Comparison of ENCODE assay signal across 16 cellular contexts in genomic region chr22:19086417-19086816, GRCh38. TPM values are rescaled to one million over a fixed set of nuclear protein-coding genes. Genes with fewer than 3 reads are reported as not detected.
DNase-seq lines count a peak whose midpoint lies in the region; FAIRE-seq and TF ChIP-seq lines count a peak whose summit lies in the region.
"Had no signal": no experiment of that assay in that cellular context is flagged by ENCODE, and none has a peak within 500 bp of the region (broad histone marks: within the 10 kb centered on the region; RNA-seq: fewer than 3 reads in every experiment).

No MANE protein-coding gene starts in this region.

- H3K4me2 ChIP-seq in endothelial cell of umbilical vein (ENCODE audit: insufficient read depth, low read length): peak overlapping the region; percentile 65

- FAIRE-seq in endothelial cell of umbilical vein (lab: Jason Lieb, UNC) (no peak), small intestine (lab: Jason Lieb, UNC) (no peak)
- FAIRE-seq: keratinocyte had no signal

- H3K4me3 ChIP-seq in endothelial cell of umbilical vein (replicated peaks in 1 of 3; ENCODE audit: insufficient read depth in 1 of 3, low read depth in 1 of 3, low read length in 3 of 3) (no peak overlapping the region), neutrophil (ENCODE audit: low read depth in 1 of 2, low read length in 1 of 2) (peak overlapping the region; percentile 54 to 58), thyroid gland (replicated peaks in 1 of 3) (no peak overlapping the region), small intestine (ENCODE audit: low read depth in 1 of 2, low read length in 2 of 2) (no peak overlapping the region)
- H3K4me3 ChIP-seq: gastroesophageal sphincter had no signal

- TF ChIP-seq CTCF in endothelial cell of umbilical vein (IDR thresholded peaks at IDR 0.05; ENCODE audit: extremely low read depth in 1 of 2, insufficient read depth in 1 of 2, low read depth in 1 of 2, low read length in 2 of 2): no peak
- TF ChIP-seq CTCF in neutrophil (IDR thresholded peaks at IDR 0.05): no peak
- TF ChIP-seq CTCF in thyroid gland (IDR thresholded peaks at IDR 0.05): no peak

- no peaks in the 10 kb centered on the region for H3K79me2 ChIP-seq in endothelial cell of umbilical vein (ENCODE audit: control insufficient read depth, insufficient read depth, low read length)

- dilution Hi-C loops in endothelial cell of umbilical vein (cut with MboI; ENCODE audit: extremely low pct_ligation_motif_present, low sequenced_read_pairs): no loop called here

- CTCF ChIA-PET in endothelial cell of umbilical vein (lab: Charles Lee): interaction anchor here (1.6 kb wide), 1 partner anchor 32 kb away, joined by 3 read pairs; no protein-coding TSS in a partner anchor

- BruUV-seq in endothelial cell of umbilical vein (replicated peaks; lab: Mats Ljungman, UMichigan): no TSS peak

- no peak overlapping the region for H3K9ac ChIP-seq in endothelial cell of umbilical vein (replicated peaks; ENCODE audit: extremely low read depth, insufficient read depth, low read length)

- no peak for TF ChIP-seq POLR2A in endothelial cell of umbilical vein (IDR thresholded peaks at IDR 0.05; ENCODE audit: low read depth, low read length)
- no peak for TF ChIP-seq POLR2A in thyroid gland (IDR thresholded peaks at IDR 0.05)

- H4K20me1 ChIP-seq in endothelial cell of umbilical vein (replicated peaks; ENCODE audit: control insufficient read depth, extremely low read depth, insufficient read depth, low read length): no peaks in the 10 kb centered on the region

- 96 to 97% methylated on average over 6 of the region's 6 CpGs for WGBS in thyroid gland, 2 donors
- 94 to 99% (median 96%) methylated on average over 6 of the region's 6 CpGs for WGBS in small intestine, 3 donors

- peaks cover 0 to 5% of the 10 kb centered on the region in 2 experiments for H3K36me3 ChIP-seq in endothelial cell of umbilical vein (ENCODE audit: control insufficient read depth in 2 of 2, extremely low read depth in 1 of 2, insufficient read depth in 2 of 2, low read length in 2 of 2)
- peaks cover 16% of the 10 kb centered on the region for H3K36me3 ChIP-seq in neutrophil
- no peaks in the 10 kb centered on the region for H3K36me3 ChIP-seq in thyroid gland
- H3K36me3 ChIP-seq in small intestine (ENCODE audit: control insufficient read depth in 2 of 2, insufficient read depth in 2 of 2, low read length in 2 of 2): peaks cover under 1 to 15% of the 10 kb centered on the region in 2 donors

- intact Hi-C loops in endothelial cell of umbilical vein (cut with micrococcal nuclease): no loop called here
- intact Hi-C loops in thyroid gland (cut with DNase I): no loop called here

- H3K27me3 ChIP-seq in endothelial cell of umbilical vein (ENCODE audit: control insufficient read depth in 2 of 2, insufficient read depth in 2 of 2, low read length in 2 of 2) (no peaks in the 10 kb centered on the region), neutrophil (no peaks in the 10 kb centered on the region), thyroid gland (no peaks in the 10 kb centered on the region), small intestine (ENCODE audit: control insufficient read depth in 2 of 2, insufficient read depth in 2 of 2, low read length in 2 of 2) (no peaks in the 10 kb centered on the region)
- H3K27me3 ChIP-seq: gastroesophageal sphincter had no signal

- POLR2A ChIA-PET in endothelial cell of umbilical vein (lab: Charles Lee): interaction anchor here (1.4 kb wide), 1 partner anchor 9 kb away, joined by 5 read pairs; no protein-coding TSS in a partner anchor

- no peak overlapping the region for H2AFZ ChIP-seq in endothelial cell of umbilical vein (ENCODE audit: low read depth, low read length)

- H3K4me1 ChIP-seq in endothelial cell of umbilical vein (ENCODE audit: control insufficient read depth, extremely low read depth, insufficient read depth, low read length) (peaks cover 18% of the 10 kb centered on the region), neutrophil (ENCODE audit: control insufficient read depth in 1 of 2, insufficient read depth in 1 of 2, low read depth in 1 of 2, low read length in 1 of 2) (peaks cover 66 to 75% of the 10 kb centered on the region in 2 experiments), thyroid gland (peaks cover 0 to 20% of the 10 kb centered on the region in 2 donors), small intestine (ENCODE audit: control insufficient read depth in 2 of 2, insufficient read depth in 1 of 2, low read depth in 1 of 2, low read length in 1 of 2) (no peaks in the 10 kb centered on the region)

- no peaks in the 10 kb centered on the region for H3K9me3 ChIP-seq in endothelial cell of umbilical vein (replicated peaks; ENCODE audit: control insufficient read depth, insufficient read depth, low read length)
- no peaks in the 10 kb centered on the region for H3K9me3 ChIP-seq in neutrophil
- no peaks in the 10 kb centered on the region for H3K9me3 ChIP-seq in thyroid gland
- H3K9me3 ChIP-seq in small intestine (ENCODE audit: control insufficient read depth, low read depth): no peaks in the 10 kb centered on the region
- H3K9me3 ChIP-seq: gastroesophageal sphincter had no signal

- H3K27ac ChIP-seq in endothelial cell of umbilical vein (ENCODE audit: insufficient read depth, low read depth, low read length): peak overlapping the region; percentile 76
- H3K27ac ChIP-seq in neutrophil: peak overlapping the region; percentile 96
- no peak overlapping the region for H3K27ac ChIP-seq in thyroid gland
- H3K27ac ChIP-seq in small intestine (ENCODE audit: low read depth in 1 of 2, low read length in 1 of 2): no peak overlapping the region
- H3K27ac ChIP-seq: gastroesophageal sphincter had no signal

- peak; percentile 28 for DNase-seq in CD1c-positive myeloid dendritic cell (ENCODE audit: extremely low spot score)
- peak; percentile 16 for DNase-seq in NAMALWA (ENCODE audit: low spot score)
- no peak for DNase-seq in endothelial cell of umbilical vein (ENCODE audit: low read depth, low spot score)
- no peak for DNase-seq in HPDE6-E6E7 (ENCODE audit: extremely low spot score)
- no peak for DNase-seq in thyroid gland
- DNase-seq in small intestine: no peak
- no peak for DNase-seq in DMS114 treated with DMSO at 0.1 percent for 48 hours (lab: John Stamatoyannopoulos, UW; ENCODE audit: unreplicated experiment)
- DNase-seq: activated CD4-positive, alpha-beta T cell treated with anti-CD3 and anti-CD28 coated beads for 4 hours; effector CD4-positive, alpha-beta T cell; GOT3; stimulated activated CD4-positive, alpha-beta T cell treated with anti-CD3 and anti-CD28 coated beads, Interleukin-2, amount 100 ng/mL, for 24 hours; T-cell had no signal

- H3K9me1 ChIP-seq in endothelial cell of umbilical vein (replicated peaks; ENCODE audit: control insufficient read depth, extremely low read depth, insufficient read depth, low read length): no peaks in the 10 kb centered on the region

TF ChIP-seq in endothelial cell of umbilical vein, 7 proteins besides CTCF, POLR2A, EP300 and RAD21 (continues in another document):
- no peak for TF ChIP-seq MYC (IDR thresholded peaks at IDR 0.05; ENCODE audit: low read depth, low read length)
- TF ChIP-seq JUN (IDR thresholded peaks at IDR 0.05; ENCODE audit: borderline replicate concordance, insufficient read depth, insufficient read length, low read depth): no peak
- no peak for TF ChIP-seq EZH2 (IDR thresholded peaks at IDR 0.05; ENCODE audit: borderline replicate concordance, low read depth, low read length, severe bottlenecking)
- no peak for TF ChIP-seq FOS (IDR thresholded peaks at IDR 0.05; ENCODE audit: borderline replicate concordance, insufficient read depth, low read length)
- no peak for TF ChIP-seq GATA2 (IDR thresholded peaks at IDR 0.05; ENCODE audit: insufficient read depth, insufficient read length, low read depth, low read length)
- TF ChIP-seq POLR2AphosphoS5 (IDR thresholded peaks at IDR 0.05; ENCODE audit: insufficient read depth, low read depth, low read length): no peak

RNA-seq across cellular contexts. Expression of gene DGCR2, which starts 35.8 kb away (rescaled TPM):
- total RNA-seq in endothelial cell of umbilical vein (44.8 and 49.6 TPM in 2 replicates), thyroid gland (100 to 1,000 TPM in 1 of 4 donors, 10 to 100 TPM in 3; 49.3 to 106 (median 86.9) TPM)
- polyA plus RNA-seq in endothelial cell of umbilical vein (51.2 and 61.7 TPM in 2 replicates), small intestine (10 to 100 TPM; 14.8 to 52.9 (median 15.1) TPM)
- polyA plus RNA-seq in endothelial cell of umbilical vein (2011; cell fraction: cytosol; rRNA removed): 47.7 and 50.7 TPM in 2 replicates
- polyA plus RNA-seq in endothelial cell of umbilical vein (2011; cell fraction: nucleus; rRNA removed): 41.7 and 53.7 TPM in 2 replicates
- 27.3 and 36.4 TPM in 2 replicates for polyA plus RNA-seq in endothelial cell of umbilical vein (2012)
- 46.5 and 74.1 TPM in 2 replicates for polyA minus RNA-seq in endothelial cell of umbilical vein
- 13.5 TPM for polyA minus RNA-seq in endothelial cell of umbilical vein (2011; cell fraction: cytosol; rRNA and poly(A)+ RNA removed)
- polyA minus RNA-seq in endothelial cell of umbilical vein (2011; cell fraction: nucleus; rRNA and poly(A)+ RNA removed): 29.0 and 29.3 TPM in 2 replicates

RNA-seq across cellular contexts. Expression of gene TSSK2, which starts 44.7 kb away (rescaled TPM):
- total RNA-seq in endothelial cell of umbilical vein (not detected in 2 replicates), thyroid gland (under 1 TPM in 3 of 4 donors, not detected in 1; 0.59 to 0.94 (median 0.78) TPM)
- polyA plus RNA-seq in endothelial cell of umbilical vein (not detected in 2 replicates), small intestine (under 1 TPM in 1 of 3 donors, not detected in 2; 0.04 TPM)
- polyA plus RNA-seq in endothelial cell of umbilical vein (2011; cell fraction: cytosol; rRNA removed): not detected in 2 replicates
- polyA plus RNA-seq in endothelial cell of umbilical vein (2011; cell fraction: nucleus; rRNA removed): not detected in 2 replicates
- polyA plus RNA-seq in endothelial cell of umbilical vein (2012): not detected in 2 replicates
- not detected in 2 replicates for polyA minus RNA-seq in endothelial cell of umbilical vein
- not detected for polyA minus RNA-seq in endothelial cell of umbilical vein (2011; cell fraction: cytosol; rRNA and poly(A)+ RNA removed)
- polyA minus RNA-seq in endothelial cell of umbilical vein (2011; cell fraction: nucleus; rRNA and poly(A)+ RNA removed): not detected in 2 replicates
- total RNA-seq: activated T-helper 17 cell treated with anti-CD3 and anti-CD28 coated beads, Interleukin-2, amount 50 U/mL, for 72 hours had no signal
- polyA plus RNA-seq: keratinocyte had no signal

RNA-seq across cellular contexts. Expression of gene ESS2, which starts 58.0 kb away (rescaled TPM):
- total RNA-seq in endothelial cell of umbilical vein: 18.4 and 21.9 TPM in 2 replicates
- polyA plus RNA-seq in endothelial cell of umbilical vein: 20.1 and 22.8 TPM in 2 replicates
- 16.5 and 20.9 TPM in 2 replicates for polyA plus RNA-seq in endothelial cell of umbilical vein (2011; cell fraction: cytosol; rRNA removed)
- 18.2 and 19.2 TPM in 2 replicates for polyA plus RNA-seq in endothelial cell of umbilical vein (2011; cell fraction: nucleus; rRNA removed)
- 14.6 and 15.4 TPM in 2 replicates for polyA plus RNA-seq in endothelial cell of umbilical vein (2012)
- polyA minus RNA-seq in endothelial cell of umbilical vein: 6.6 and 7.9 TPM in 2 replicates
- polyA minus RNA-seq in endothelial cell of umbilical vein (2011; cell fraction: cytosol; rRNA and poly(A)+ RNA removed): 3.6 TPM
- 2.5 and 5.6 TPM in 2 replicates for polyA minus RNA-seq in endothelial cell of umbilical vein (2011; cell fraction: nucleus; rRNA and poly(A)+ RNA removed)
- 10 to 100 TPM; 12.1 to 17.7 (median 15.0) TPM for total RNA-seq in thyroid gland
- polyA plus RNA-seq in small intestine: 10 to 100 TPM; 11.2 to 13.5 (median 11.7) TPM

Comparison
In these comparisons a context has a peak if more than half of its experiments do, and no peak if none do; other contexts are left out.
1. DNase-seq: peak in CD1c-positive myeloid dendritic cell (single experiment) and NAMALWA (single experiment); none in endothelial cell of umbilical vein (single experiment), HPDE6-E6E7 (single experiment), thyroid gland (0 of 2), small intestine (single experiment) and DMS114 treated with DMSO at 0.1 percent for 48 hours (single experiment).
2. H3K27ac ChIP-seq: peak in endothelial cell of umbilical vein (single experiment) and neutrophil (single experiment); none in thyroid gland (0 of 3) and small intestine (0 of 2).
3. H3K4me3 ChIP-seq: peak in neutrophil (2 of 2); none in endothelial cell of umbilical vein (0 of 3), thyroid gland (0 of 3) and small intestine (0 of 2).